ENCODE assay signal across 21 cellular contexts in genomic region chr16:30737794-30738648, GRCh38. TPM values are rescaled to one million over a fixed set of nuclear protein-coding genes. Genes with fewer than 3 reads are reported as not detected.
DNase-seq lines count a peak whose midpoint lies in the region; ATAC-seq and TF ChIP-seq lines count a peak whose summit lies in the region.
"Had no signal": no experiment of that assay in that cellular context is flagged by ENCODE, and none has a peak within 500 bp of the region (broad histone marks: within the 10 kb centered on the region; RNA-seq: fewer than 3 reads in every experiment).

No MANE protein-coding gene starts in this region.

- no peak for ATAC-seq in central memory CD8-positive, alpha-beta T cell (replicated peaks; ENCODE audit: extremely low read depth, poor library complexity, severe bottlenecking)
- ATAC-seq in GM18517 (IDR thresholded peaks at IDR 0.05; ENCODE audit: unreplicated experiment) (no peak), HG03025 (IDR thresholded peaks at IDR 0.05; ENCODE audit: low FRiP score, unreplicated experiment) (no peak)
- ATAC-seq: HCT116 had no signal

- TF ChIP-seq CTCF in HFFc6 (IDR thresholded peaks at IDR 0.05) (no peak), sigmoid colon (IDR thresholded peaks at IDR 0.05) (no peak)

- H3K4me1 Mint-ChIP-seq in activated naive CD8-positive, alpha-beta T cell (ENCODE audit: low read depth), result peaks cover 12% of the 10 kb centered on the region
- H3K4me1 Mint-ChIP-seq in activated naive CD8-positive, alpha-beta T cell treated with anti-CD3 and anti-CD28 coated beads for 36 hours, result peaks cover 12% of the 10 kb centered on the region
- peaks cover 25% of the 10 kb centered on the region for H3K4me1 Mint-ChIP-seq in HFFc6 (ENCODE audit: low read depth)
- peaks cover 18% of the 10 kb centered on the region for H3K4me1 Mint-ChIP-seq in central memory CD8-positive, alpha-beta T cell

- 94 to 95% methylated on average over 25 of the region's 25 CpGs for WGBS in sigmoid colon, 2 donors

- H3K9me3 ChIP-seq in sigmoid colon, result no peaks in the 10 kb centered on the region

- H3K9me3 Mint-ChIP-seq in activated naive CD8-positive, alpha-beta T cell (ENCODE audit: low read depth), result no peaks in the 10 kb centered on the region
- no peaks in the 10 kb centered on the region for H3K9me3 Mint-ChIP-seq in activated naive CD8-positive, alpha-beta T cell treated with anti-CD3 and anti-CD28 coated beads for 36 hours
- no peaks in the 10 kb centered on the region for H3K9me3 Mint-ChIP-seq in HFFc6
- H3K9me3 Mint-ChIP-seq in central memory CD8-positive, alpha-beta T cell, result no peaks in the 10 kb centered on the region

- H3K4me3 ChIP-seq in sigmoid colon, result no peak overlapping the region
- H3K4me3 ChIP-seq: GM23248, SK-N-MC had no signal

- H3K27ac ChIP-seq in sigmoid colon, result no peak overlapping the region
- H3K27ac ChIP-seq: GM23248, SK-N-MC had no signal

- H3K27me3 ChIP-seq in sigmoid colon, result no peaks in the 10 kb centered on the region

- no peak for TF ChIP-seq EP300 in sigmoid colon (IDR thresholded peaks at IDR 0.05)

- peaks cover 48 to 66% (median 60%) of the 10 kb centered on the region in 4 donors for H3K36me3 ChIP-seq in sigmoid colon

- no peaks in the 10 kb centered on the region for H3K27me3 Mint-ChIP-seq in activated naive CD8-positive, alpha-beta T cell
- no peaks in the 10 kb centered on the region for H3K27me3 Mint-ChIP-seq in activated naive CD8-positive, alpha-beta T cell treated with anti-CD3 and anti-CD28 coated beads for 36 hours
- H3K27me3 Mint-ChIP-seq in HFFc6 (ENCODE audit: insufficient read depth), result peaks cover 8% of the 10 kb centered on the region
- H3K27me3 Mint-ChIP-seq in central memory CD8-positive, alpha-beta T cell, result no peaks in the 10 kb centered on the region

- H3K4me3 Mint-ChIP-seq in activated naive CD8-positive, alpha-beta T cell, result no peak overlapping the region
- H3K4me3 Mint-ChIP-seq in activated naive CD8-positive, alpha-beta T cell treated with anti-CD3 and anti-CD28 coated beads for 36 hours, result no peak overlapping the region
- no peak overlapping the region for H3K4me3 Mint-ChIP-seq in HFFc6
- no peak overlapping the region for H3K4me3 Mint-ChIP-seq in central memory CD8-positive, alpha-beta T cell

- H3K27ac Mint-ChIP-seq in activated naive CD8-positive, alpha-beta T cell, result peak overlapping the region; percentile 46
- H3K27ac Mint-ChIP-seq in activated naive CD8-positive, alpha-beta T cell treated with anti-CD3 and anti-CD28 coated beads for 36 hours, result no peak overlapping the region
- peak overlapping the region; percentile 3; the same call in 1 of the 2 replicates for H3K27ac Mint-ChIP-seq in HFFc6
- H3K27ac Mint-ChIP-seq in central memory CD8-positive, alpha-beta T cell (ENCODE audit: low read depth), result peak overlapping the region; percentile 79

- TF ChIP-seq POLR2A in sigmoid colon (IDR thresholded peaks at IDR 0.05), result no peak

- peaks cover 0 to 31% (median 25%) of the 10 kb centered on the region in 4 donors for H3K4me1 ChIP-seq in sigmoid colon

- DNase-seq in activated naive CD8-positive, alpha-beta T cell treated with anti-CD3 and anti-CD28 coated beads for 36 hours, result no peak
- DNase-seq in HFFc6 (no peak), sigmoid colon (peak; percentile 54)
- DNase-seq in central memory CD8-positive, alpha-beta T cell (ENCODE audit: low spot score in 2 of 2), result no peak
- DNase-seq in activated CD4-positive, alpha-beta T cell treated with anti-CD3 and anti-CD28 coated beads for 4 hours, result no peak
- DNase-seq: ACHN, AML-193, COR-L47, DMS53, GM23248, KG1, NCI-H1048, NCI-H1436 treated with DMSO at 0.1 percent for 48 hours, NCI-H2029 treated with DMSO at 0.1 percent for 48 hours, NCI-H748 treated with DMSO at 0.1 percent for 48 hours, Right ventricle myocardium superior had no signal

- peaks cover 5% of the 10 kb centered on the region for H3K36me3 Mint-ChIP-seq in activated naive CD8-positive, alpha-beta T cell
- peaks cover 33% of the 10 kb centered on the region for H3K36me3 Mint-ChIP-seq in activated naive CD8-positive, alpha-beta T cell treated with anti-CD3 and anti-CD28 coated beads for 36 hours
- H3K36me3 Mint-ChIP-seq in HFFc6 (ENCODE audit: low read depth), result peaks cover 37% of the 10 kb centered on the region
- peaks cover 57% of the 10 kb centered on the region for H3K36me3 Mint-ChIP-seq in central memory CD8-positive, alpha-beta T cell (ENCODE audit: insufficient read depth)

- intact Hi-C loops in sigmoid colon (cut with DNase I), result no loop called here

RNA-seq across cellular contexts. Expression of gene PHKG2, which starts 10.2 kb away (rescaled TPM):
- 10 to 100 TPM; 31.1 to 32.0 TPM for total RNA-seq in activated naive CD8-positive, alpha-beta T cell treated with anti-CD3 and anti-CD28 coated beads for 36 hours
- total RNA-seq in HFFc6 (2021; fragmentation: NEBNext Ultra II Directional; extraction: Animal tissue kit (Norgen Biotek cat#: 25700)), result 10 to 100 TPM; 26.6 to 31.0 (median 27.7) TPM
- 10 to 100 TPM; 20.1 to 28.5 (median 23.7) TPM for total RNA-seq in sigmoid colon
- polyA plus RNA-seq in sigmoid colon, result 10 to 100 TPM; 19.2 to 45.0 (median 23.8) TPM

RNA-seq across cellular contexts. Expression of gene CFAP119, which starts 23.8 kb away (rescaled TPM):
- total RNA-seq in activated naive CD8-positive, alpha-beta T cell treated with anti-CD3 and anti-CD28 coated beads for 36 hours, result 1 to 10 TPM; 3.7 to 6.4 TPM
- 1 to 10 TPM; 4.3 to 7.6 (median 5.1) TPM for total RNA-seq in HFFc6 (2021; fragmentation: NEBNext Ultra II Directional; extraction: Animal tissue kit (Norgen Biotek cat#: 25700))
- 1 to 10 TPM in 3 of 4 donors, under 1 TPM in 1; 0.82 to 2.8 (median 1.7) TPM for total RNA-seq in sigmoid colon
- 10 to 100 TPM in 1 of 3 donors, 1 to 10 TPM in 1, not detected in 1; 3.7 to 11.9 TPM for polyA plus RNA-seq in sigmoid colon

RNA-seq across cellular contexts. Expression of gene RNF40, which starts 24.1 kb away (rescaled TPM):
- total RNA-seq in activated naive CD8-positive, alpha-beta T cell treated with anti-CD3 and anti-CD28 coated beads for 36 hours, result 100 to 1,000 TPM in 1 of 2 experiments, 10 to 100 TPM in 1; 95.2 to 107 TPM
- total RNA-seq in HFFc6 (2021; fragmentation: NEBNext Ultra II Directional; extraction: Animal tissue kit (Norgen Biotek cat#: 25700)), result 100 to 1,000 TPM in 5 of 6 experiments, 10 to 100 TPM in 1; 98.2 to 120 (median 104) TPM
- total RNA-seq in sigmoid colon, result 10 to 100 TPM; 48.1 to 53.9 (median 49.6) TPM
- 10 to 100 TPM; 34.8 to 79.3 (median 48.6) TPM for polyA plus RNA-seq in sigmoid colon

RNA-seq across cellular contexts. Expression of gene SRCAP, which starts 39.0 kb away (rescaled TPM):
- total RNA-seq in activated naive CD8-positive, alpha-beta T cell treated with anti-CD3 and anti-CD28 coated beads for 36 hours, result 10 to 100 TPM; 66.1 to 72.6 TPM
- total RNA-seq in HFFc6 (2021; fragmentation: NEBNext Ultra II Directional; extraction: Animal tissue kit (Norgen Biotek cat#: 25700)), result 10 to 100 TPM; 43.4 to 48.1 (median 45.9) TPM
- total RNA-seq in sigmoid colon, result 10 to 100 TPM; 13.2 to 39.1 (median 23.4) TPM
- 10 to 100 TPM in 1 of 3 donors, 1 to 10 TPM in 2; 2.4 to 37.3 (median 9.0) TPM for polyA plus RNA-seq in sigmoid colon

RNA-seq across cellular contexts. Expression of gene ZNF629, which starts 49.0 kb away (rescaled TPM):
- 1 to 10 TPM; 5.4 to 5.5 TPM for total RNA-seq in activated naive CD8-positive, alpha-beta T cell treated with anti-CD3 and anti-CD28 coated beads for 36 hours
- 10 to 100 TPM; 19.4 to 21.8 (median 21.0) TPM for total RNA-seq in HFFc6 (2021; fragmentation: NEBNext Ultra II Directional; extraction: Animal tissue kit (Norgen Biotek cat#: 25700))
- 10 to 100 TPM in 2 of 4 donors, 1 to 10 TPM in 2; 8.4 to 12.1 (median 10.3) TPM for total RNA-seq in sigmoid colon
- polyA plus RNA-seq in sigmoid colon, result 1 to 10 TPM; 3.0 to 6.9 (median 3.5) TPM
